27 cellular contexts compared by ENCODE assay signal in the genomic region with DNA sequence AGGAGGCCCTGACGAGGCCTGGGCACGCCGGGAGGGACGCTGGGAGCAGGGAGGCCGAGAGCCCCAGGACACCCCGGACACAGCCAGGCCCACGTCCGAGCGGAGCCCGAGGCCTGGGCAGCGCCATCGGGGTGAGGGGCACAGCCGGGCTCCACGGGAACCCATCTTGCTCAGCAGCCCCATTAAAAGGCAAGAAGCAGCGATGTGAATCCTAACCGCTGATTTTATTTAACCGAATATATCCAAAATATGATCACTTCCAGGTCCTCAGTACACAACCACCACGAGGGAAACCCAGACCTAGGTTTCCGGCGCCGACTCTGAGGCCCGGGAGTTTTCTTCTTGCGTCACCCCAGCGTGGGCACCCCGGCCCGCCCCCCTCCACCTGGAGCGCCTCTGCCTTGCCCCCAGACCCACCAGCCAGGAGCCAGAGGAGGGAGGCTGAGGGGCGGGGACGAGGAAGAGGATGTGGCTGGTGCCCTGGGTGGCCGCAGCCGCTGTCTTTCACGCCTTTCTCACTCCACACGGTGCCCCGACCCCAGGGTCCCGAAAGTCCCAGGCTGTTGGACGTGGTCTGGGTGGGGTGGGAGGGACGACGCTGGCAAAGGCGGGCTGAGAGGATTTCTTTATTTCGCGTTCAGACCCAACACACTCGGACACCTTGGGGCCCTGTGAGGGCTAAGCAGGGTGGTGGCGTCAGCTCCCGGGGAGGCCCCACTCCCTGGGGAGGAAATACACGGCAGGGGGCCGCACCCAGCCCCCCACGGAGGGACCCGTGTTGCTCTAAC. TPM values are rescaled to one million over a fixed set of nuclear protein-coding genes. Genes with fewer than 3 reads are reported as not detected.
"Had no signal": no experiment of that assay in that cellular context is flagged by ENCODE, and none has a peak within 500 bp of the region (broad histone marks: within the 10 kb centered on the region; RNA-seq: fewer than 3 reads in every experiment).

No MANE protein-coding gene starts in this region.

- H3K27me3 Mint-ChIP-seq: activated CD4-positive, alpha-beta T cell treated with anti-CD3 and anti-CD28 coated beads for 36 hours; activated naive CD8-positive, alpha-beta T cell treated with anti-CD3 and anti-CD28 coated beads for 36 hours; T-cell; type B pancreatic cell had no signal

- H3K27ac ChIP-seq: esophagus squamous epithelium, gastrocnemius medialis, thoracic aorta had no signal

- ATAC-seq: activated CD4-positive, alpha-beta T cell treated with anti-CD3 and anti-CD28 coated beads for 36 hours; activated T-cell treated with anti-CD3 and anti-CD28 coated beads, Interleukin-2, amount 50 U/mL, for 4 hours; gastrocnemius medialis; sciatic nerve; T-cell had no signal

- H3K9me3 ChIP-seq: esophagus squamous epithelium, gastrocnemius medialis, thoracic aorta had no signal

- DNase-seq: activated CD4-positive, alpha-beta T cell treated with anti-CD3 and anti-CD28 coated beads for 36 hours; activated CD4-positive, alpha-beta T cell treated with anti-CD3 and anti-CD28 coated beads, Interleukin-2, amount 50 U/mL, for 4 hours; activated CD8-positive, alpha-beta memory T cell treated with anti-CD3 and anti-CD28 coated beads for 24 hours; activated CD8-positive, alpha-beta memory T cell treated with anti-CD3 and anti-CD28 coated beads, Interleukin-2, amount 50 U/mL, for 4 hours; activated naive CD4-positive, alpha-beta T cell treated with Interleukin-2 at 50 U/mL for 16 hours; activated naive CD8-positive, alpha-beta T cell treated with anti-CD3 and anti-CD28 coated beads for 36 hours; activated T-cell treated with anti-CD3 and anti-CD28 coated beads, Interleukin-2, amount 50 U/mL, for 4 hours; central memory CD4-positive, alpha-beta T cell; endodermal cell; esophagus squamous epithelium; gastrocnemius medialis; islet precursor cell; left cardiac atrium; small intestine; stimulated activated naive CD4-positive, alpha-beta T cell; T-cell; T-helper 9 cell had no signal

- H3K4me1 ChIP-seq: esophagus squamous epithelium, gastrocnemius medialis had no signal

- H3K4me3 ChIP-seq: esophagus squamous epithelium, gastrocnemius medialis, thoracic aorta had no signal

- H3K36me3 Mint-ChIP-seq: type B pancreatic cell had no signal

- H3K4me1 Mint-ChIP-seq: activated CD4-positive, alpha-beta T cell treated with anti-CD3 and anti-CD28 coated beads for 36 hours; activated naive CD8-positive, alpha-beta T cell treated with anti-CD3 and anti-CD28 coated beads for 36 hours; endodermal cell; neural crest cell; T-cell had no signal

- H3K4me3 Mint-ChIP-seq: activated CD4-positive, alpha-beta T cell treated with anti-CD3 and anti-CD28 coated beads for 36 hours; activated naive CD8-positive, alpha-beta T cell treated with anti-CD3 and anti-CD28 coated beads for 36 hours; activated T-cell treated with anti-CD3 and anti-CD28 coated beads, Interleukin-2, amount 50 U/mL, for 4 hours; endodermal cell; neural crest cell; T-cell; type B pancreatic cell had no signal

- H3K27ac Mint-ChIP-seq: activated CD4-positive, alpha-beta T cell treated with anti-CD3 and anti-CD28 coated beads for 36 hours; activated naive CD8-positive, alpha-beta T cell treated with anti-CD3 and anti-CD28 coated beads for 36 hours; activated T-helper 2 cell treated with anti-CD3 and anti-CD28 coated beads, Interferon-gamma antibody, Interleukin-2, Interleukin-4, amounts not matched to agents 10 μg/mL and 5 μg/mL and 100 μg/mL, durations not matched to agents 14 hours and 24 hours and 36 hours; T-cell; type B pancreatic cell had no signal

- H3K9me3 Mint-ChIP-seq: activated naive CD8-positive, alpha-beta T cell treated with anti-CD3 and anti-CD28 coated beads for 36 hours; activated T-cell treated with anti-CD3 and anti-CD28 coated beads, Interleukin-2, amount 50 U/mL, for 4 hours; activated T-helper 2 cell treated with anti-CD3 and anti-CD28 coated beads, Interferon-gamma antibody, Interleukin-2, Interleukin-4, amounts not matched to agents 10 μg/mL and 5 μg/mL and 100 μg/mL, durations not matched to agents 14 hours and 24 hours and 36 hours; endodermal cell; neural crest cell; T-cell; type B pancreatic cell had no signal

- H3K27me3 ChIP-seq: esophagus squamous epithelium, gastrocnemius medialis had no signal

RNA-seq across cellular contexts. Expression of gene PERCC1, which starts 14.0 kb away (rescaled TPM):
- total RNA-seq: activated CD4-positive, alpha-beta T cell treated with anti-CD3 and anti-CD28 coated beads for 36 hours; activated T-helper 2 cell treated with anti-CD3 and anti-CD28 coated beads, Interferon-gamma antibody, Interleukin-2, Interleukin-4, amounts not matched to agents 10 μg/mL and 5 μg/mL and 100 μg/mL, durations not matched to agents 14 hours and 24 hours and 36 hours; astrocyte; esophagus squamous epithelium; gastrocnemius medialis; left cardiac atrium; neural crest cell; osteoblast; posterior vena cava; renal cortical epithelial cell; sciatic nerve; thoracic aorta had no signal
- polyA plus RNA-seq: liver had no signal
